In genomic region chr21:41043008-41043407, GRCh38 we compare ENCODE assay signal across 16 cellular contexts.
DNase-seq lines count a peak whose midpoint lies in the region; ATAC-seq and TF ChIP-seq lines count a peak whose summit lies in the region.
"Had no signal": no experiment of that assay in that cellular context is flagged by ENCODE, and none has a peak within 500 bp of the region (broad histone marks: within the 10 kb centered on the region; RNA-seq: fewer than 3 reads in every experiment).

No MANE protein-coding gene starts in this region.

- H3K9me3 Mint-ChIP-seq in effector memory CD8-positive, alpha-beta T cell, result no peaks in the 10 kb centered on the region
- H3K9me3 Mint-ChIP-seq: activated CD4-positive, alpha-beta memory T cell treated with anti-CD3 and anti-CD28 coated beads for 36 hours; activated T-helper 17 cell treated with anti-CD3 and anti-CD28 coated beads, Interleukin-2, amount 50 U/mL, for 72 hours had no signal

- H3K4me1 ChIP-seq in spleen, result no peaks in the 10 kb centered on the region
- H3K4me1 ChIP-seq: BLaER1 had no signal

- peaks cover 0 to 8% (median 0%) of the 10 kb centered on the region in 7 donors for H3K27me3 ChIP-seq in spleen (replicated peaks in 1 of 7)
- H3K27me3 ChIP-seq: BLaER1, body of pancreas had no signal

- H3K36me3 ChIP-seq in spleen, result no peaks in the 10 kb centered on the region
- H3K36me3 ChIP-seq: BLaER1 had no signal

- no peaks in the 10 kb centered on the region for H3K36me3 Mint-ChIP-seq in effector memory CD8-positive, alpha-beta T cell (ENCODE audit: insufficient read depth)
- H3K36me3 Mint-ChIP-seq: activated CD4-positive, alpha-beta memory T cell treated with anti-CD3 and anti-CD28 coated beads for 36 hours had no signal

- WGBS in spleen, 5 donors, result 50 to 80% (median 63%) methylated on average over 2 of the region's 2 CpGs

- H3K27me3 Mint-ChIP-seq in effector memory CD8-positive, alpha-beta T cell, result peaks cover 0 to 12% of the 10 kb centered on the region in 2 donors

- peak; percentile 14 for DNase-seq in EH (ENCODE audit: low read depth)
- peak; percentile 3 for DNase-seq in OCI-M1 (lab: John Stamatoyannopoulos, UW)
- DNase-seq in foreskin fibroblast, result no peak
- no peak for DNase-seq in HK-2 (ENCODE audit: unreplicated experiment)
- DNase-seq in MV-4-11 (lab: John Stamatoyannopoulos, UW), result no peak
- DNase-seq in spleen, result no peak
- DNase-seq in effector memory CD8-positive, alpha-beta T cell, result no peak
- DNase-seq: activated CD4-positive, alpha-beta memory T cell treated with anti-CD3 and anti-CD28 coated beads for 36 hours; body of pancreas; IMR-90; NCI-H1436 treated with DMSO at 0.1 percent for 48 hours; NCI-H524 treated with DMSO at 0.1 percent for 48 hours; SIG-M5 had no signal

- H3K27ac ChIP-seq in 22Rv1 (no peak overlapping the region), spleen (no peak overlapping the region)
- H3K27ac ChIP-seq: BLaER1, body of pancreas had no signal

- H3K9me3 ChIP-seq in spleen, result no peaks in the 10 kb centered on the region
- H3K9me3 ChIP-seq: BLaER1, body of pancreas had no signal

- no peaks in the 10 kb centered on the region for H3K4me1 Mint-ChIP-seq in effector memory CD8-positive, alpha-beta T cell (ENCODE audit: low read depth in 2 of 2)
- H3K4me1 Mint-ChIP-seq: activated T-helper 17 cell treated with anti-CD3 and anti-CD28 coated beads, Interleukin-2, amount 50 U/mL, for 72 hours had no signal

- intact Hi-C loops in spleen (cut with DNase I; ENCODE audit: low total_unique reads), result no loop called here

- H3K4me3 ChIP-seq in foreskin fibroblast (ENCODE audit: low read depth in 1 of 2, low read length in 2 of 2), result no peak overlapping the region
- H3K4me3 ChIP-seq in spleen, result no peak overlapping the region
- H3K4me3 ChIP-seq: BLaER1, body of pancreas had no signal

- peak; percentile 61 for TF ChIP-seq CTCF in 22Rv1 (IDR thresholded peaks at IDR 0.05)
- TF ChIP-seq CTCF in foreskin fibroblast (IDR thresholded peaks at IDR 0.05; ENCODE audit: low read depth, low read length), result peak; percentile 21
- no peak for TF ChIP-seq CTCF in spleen (IDR thresholded peaks at IDR 0.05 in 8 of 11, conservative IDR thresholded peaks at IDR 0.05 in 3 of 11)

- no peak overlapping the region for H3K27ac Mint-ChIP-seq in effector memory CD8-positive, alpha-beta T cell
- H3K27ac Mint-ChIP-seq: activated CD4-positive, alpha-beta memory T cell treated with anti-CD3 and anti-CD28 coated beads for 36 hours; activated T-helper 17 cell treated with anti-CD3 and anti-CD28 coated beads, Interleukin-2, amount 50 U/mL, for 72 hours had no signal

- no peak for TF ChIP-seq POLR2A in spleen (IDR thresholded peaks at IDR 0.05)

- ATAC-seq in effector memory CD8-positive, alpha-beta T cell (replicated peaks), result no peak
- ATAC-seq: activated T-helper 17 cell treated with anti-CD3 and anti-CD28 coated beads, Interleukin-2, amount 50 U/mL, for 72 hours; body of pancreas had no signal

- no peak overlapping the region for H3K4me3 Mint-ChIP-seq in effector memory CD8-positive, alpha-beta T cell
- H3K4me3 Mint-ChIP-seq: activated CD4-positive, alpha-beta memory T cell treated with anti-CD3 and anti-CD28 coated beads for 36 hours; activated T-helper 17 cell treated with anti-CD3 and anti-CD28 coated beads, Interleukin-2, amount 50 U/mL, for 72 hours had no signal

Comparison
In these comparisons a context has a peak if more than half of its experiments do, and no peak if none do; other contexts are left out.
1. CTCF ChIP-seq: peak in 22Rv1 (single experiment) and foreskin fibroblast (single experiment); none in spleen (0 of 11).
2. DNase-seq: peak in EH (single experiment) and OCI-M1 (single experiment); none in foreskin fibroblast (0 of 2), HK-2 (single experiment), MV-4-11 (single experiment), spleen (single experiment) and effector memory CD8-positive, alpha-beta T cell (0 of 3).